Comparison of ENCODE assay signal across 1 cellular context in the genomic region with DNA sequence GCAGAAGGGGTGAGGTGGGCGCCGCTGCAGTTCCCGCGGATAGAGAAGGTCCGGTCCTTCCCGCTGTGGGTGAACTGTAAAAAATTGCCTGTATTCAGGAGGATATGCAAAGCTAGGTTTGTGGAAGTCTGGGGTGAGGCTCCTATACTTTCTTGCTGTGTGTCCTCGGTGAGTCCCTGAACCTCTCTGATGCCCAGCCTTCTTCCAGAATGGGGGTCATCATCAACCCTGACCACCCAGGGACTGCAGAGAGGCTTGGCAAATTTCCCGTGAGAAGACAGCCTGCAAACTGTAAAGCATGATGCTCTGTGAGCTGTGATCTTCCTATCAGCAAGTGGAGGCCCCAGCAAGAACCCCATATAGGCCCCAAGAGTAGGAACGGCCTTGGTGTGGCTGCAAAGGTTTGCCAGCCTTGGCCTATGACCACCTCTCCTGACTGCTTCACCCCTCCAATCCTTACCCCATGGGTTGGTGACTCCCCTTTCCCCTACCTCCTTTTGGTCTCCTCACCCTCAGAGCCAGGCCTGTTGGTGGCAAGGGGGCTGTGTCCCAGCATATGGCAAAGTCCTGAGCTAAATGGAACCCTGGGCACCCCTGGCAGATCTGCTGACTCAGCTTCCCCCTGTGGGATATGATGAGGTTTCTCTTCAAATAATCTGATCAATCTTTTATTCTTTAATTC.
TF ChIP-seq lines count a peak whose summit lies in the region.

No MANE protein-coding gene starts in this region.

TF ChIP-seq in GM23338, 12 proteins besides CTCF, POLR2A, EP300 and RAD21 (continued from another document):
- TF ChIP-seq, protein P1, sequence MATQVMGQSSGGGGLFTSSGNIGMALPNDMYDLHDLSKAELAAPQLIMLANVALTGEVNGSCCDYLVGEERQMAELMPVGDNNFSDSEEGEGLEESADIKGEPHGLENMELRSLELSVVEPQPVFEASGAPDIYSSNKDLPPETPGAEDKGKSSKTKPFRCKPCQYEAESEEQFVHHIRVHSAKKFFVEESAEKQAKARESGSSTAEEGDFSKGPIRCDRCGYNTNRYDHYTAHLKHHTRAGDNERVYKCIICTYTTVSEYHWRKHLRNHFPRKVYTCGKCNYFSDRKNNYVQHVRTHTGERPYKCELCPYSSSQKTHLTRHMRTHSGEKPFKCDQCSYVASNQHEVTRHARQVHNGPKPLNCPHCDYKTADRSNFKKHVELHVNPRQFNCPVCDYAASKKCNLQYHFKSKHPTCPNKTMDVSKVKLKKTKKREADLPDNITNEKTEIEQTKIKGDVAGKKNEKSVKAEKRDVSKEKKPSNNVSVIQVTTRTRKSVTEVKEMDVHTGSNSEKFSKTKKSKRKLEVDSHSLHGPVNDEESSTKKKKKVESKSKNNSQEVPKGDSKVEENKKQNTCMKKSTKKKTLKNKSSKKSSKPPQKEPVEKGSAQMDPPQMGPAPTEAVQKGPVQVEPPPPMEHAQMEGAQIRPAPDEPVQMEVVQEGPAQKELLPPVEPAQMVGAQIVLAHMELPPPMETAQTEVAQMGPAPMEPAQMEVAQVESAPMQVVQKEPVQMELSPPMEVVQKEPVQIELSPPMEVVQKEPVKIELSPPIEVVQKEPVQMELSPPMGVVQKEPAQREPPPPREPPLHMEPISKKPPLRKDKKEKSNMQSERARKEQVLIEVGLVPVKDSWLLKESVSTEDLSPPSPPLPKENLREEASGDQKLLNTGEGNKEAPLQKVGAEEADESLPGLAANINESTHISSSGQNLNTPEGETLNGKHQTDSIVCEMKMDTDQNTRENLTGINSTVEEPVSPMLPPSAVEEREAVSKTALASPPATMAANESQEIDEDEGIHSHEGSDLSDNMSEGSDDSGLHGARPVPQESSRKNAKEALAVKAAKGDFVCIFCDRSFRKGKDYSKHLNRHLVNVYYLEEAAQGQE (IDR thresholded peaks at IDR 0.05; ENCODE audit: unreplicated experiment) = no peak
- TF ChIP-seq, protein P2, sequence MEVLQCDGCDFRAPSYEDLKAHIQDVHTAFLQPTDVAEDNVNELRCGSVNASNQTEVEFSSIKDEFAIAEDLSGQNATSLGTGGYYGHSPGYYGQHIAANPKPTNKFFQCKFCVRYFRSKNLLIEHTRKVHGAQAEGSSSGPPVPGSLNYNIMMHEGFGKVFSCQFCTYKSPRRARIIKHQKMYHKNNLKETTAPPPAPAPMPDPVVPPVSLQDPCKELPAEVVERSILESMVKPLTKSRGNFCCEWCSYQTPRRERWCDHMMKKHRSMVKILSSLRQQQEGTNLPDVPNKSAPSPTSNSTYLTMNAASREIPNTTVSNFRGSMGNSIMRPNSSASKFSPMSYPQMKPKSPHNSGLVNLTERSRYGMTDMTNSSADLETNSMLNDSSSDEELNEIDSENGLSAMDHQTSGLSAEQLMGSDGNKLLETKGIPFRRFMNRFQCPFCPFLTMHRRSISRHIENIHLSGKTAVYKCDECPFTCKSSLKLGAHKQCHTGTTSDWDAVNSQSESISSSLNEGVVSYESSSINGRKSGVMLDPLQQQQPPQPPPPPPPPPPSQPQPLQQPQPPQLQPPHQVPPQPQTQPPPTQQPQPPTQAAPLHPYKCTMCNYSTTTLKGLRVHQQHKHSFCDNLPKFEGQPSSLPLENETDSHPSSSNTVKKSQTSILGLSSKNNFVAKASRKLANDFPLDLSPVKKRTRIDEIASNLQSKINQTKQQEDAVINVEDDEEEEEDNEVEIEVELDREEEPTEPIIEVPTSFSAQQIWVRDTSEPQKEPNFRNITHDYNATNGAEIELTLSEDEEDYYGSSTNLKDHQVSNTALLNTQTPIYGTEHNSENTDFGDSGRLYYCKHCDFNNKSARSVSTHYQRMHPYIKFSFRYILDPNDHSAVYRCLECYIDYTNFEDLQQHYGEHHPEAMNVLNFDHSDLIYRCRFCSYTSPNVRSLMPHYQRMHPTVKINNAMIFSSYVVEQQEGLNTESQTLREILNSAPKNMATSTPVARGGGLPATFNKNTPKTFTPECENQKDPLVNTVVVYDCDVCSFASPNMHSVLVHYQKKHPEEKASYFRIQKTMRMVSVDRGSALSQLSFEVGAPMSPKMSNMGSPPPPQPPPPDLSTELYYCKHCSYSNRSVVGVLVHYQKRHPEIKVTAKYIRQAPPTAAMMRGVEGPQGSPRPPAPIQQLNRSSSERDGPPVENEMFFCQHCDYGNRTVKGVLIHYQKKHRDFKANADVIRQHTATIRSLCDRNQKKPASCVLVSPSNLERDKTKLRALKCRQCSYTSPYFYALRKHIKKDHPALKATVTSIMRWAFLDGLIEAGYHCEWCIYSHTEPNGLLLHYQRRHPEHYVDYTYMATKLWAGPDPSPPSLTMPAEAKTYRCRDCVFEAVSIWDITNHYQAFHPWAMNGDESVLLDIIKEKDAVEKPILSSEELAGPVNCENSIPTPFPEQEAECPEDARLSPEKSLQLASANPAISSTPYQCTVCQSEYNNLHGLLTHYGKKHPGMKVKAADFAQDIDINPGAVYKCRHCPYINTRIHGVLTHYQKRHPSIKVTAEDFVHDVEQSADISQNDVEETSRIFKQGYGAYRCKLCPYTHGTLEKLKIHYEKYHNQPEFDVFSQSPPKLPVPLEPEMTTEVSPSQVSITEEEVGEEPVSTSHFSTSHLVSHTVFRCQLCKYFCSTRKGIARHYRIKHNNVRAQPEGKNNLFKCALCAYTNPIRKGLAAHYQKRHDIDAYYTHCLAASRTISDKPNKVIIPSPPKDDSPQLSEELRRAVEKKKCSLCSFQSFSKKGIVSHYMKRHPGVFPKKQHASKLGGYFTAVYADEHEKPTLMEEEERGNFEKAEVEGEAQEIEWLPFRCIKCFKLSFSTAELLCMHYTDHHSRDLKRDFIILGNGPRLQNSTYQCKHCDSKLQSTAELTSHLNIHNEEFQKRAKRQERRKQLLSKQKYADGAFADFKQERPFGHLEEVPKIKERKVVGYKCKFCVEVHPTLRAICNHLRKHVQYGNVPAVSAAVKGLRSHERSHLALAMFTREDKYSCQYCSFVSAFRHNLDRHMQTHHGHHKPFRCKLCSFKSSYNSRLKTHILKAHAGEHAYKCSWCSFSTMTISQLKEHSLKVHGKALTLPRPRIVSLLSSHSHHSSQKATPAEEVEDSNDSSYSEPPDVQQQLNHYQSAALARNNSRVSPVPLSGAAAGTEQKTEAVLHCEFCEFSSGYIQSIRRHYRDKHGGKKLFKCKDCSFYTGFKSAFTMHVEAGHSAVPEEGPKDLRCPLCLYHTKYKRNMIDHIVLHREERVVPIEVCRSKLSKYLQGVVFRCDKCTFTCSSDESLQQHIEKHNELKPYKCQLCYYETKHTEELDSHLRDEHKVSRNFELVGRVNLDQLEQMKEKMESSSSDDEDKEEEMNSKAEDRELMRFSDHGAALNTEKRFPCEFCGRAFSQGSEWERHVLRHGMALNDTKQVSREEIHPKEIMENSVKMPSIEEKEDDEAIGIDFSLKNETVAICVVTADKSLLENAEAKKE (CRISPR knock-in tag; IDR thresholded peaks at IDR 0.05) = no peak
- TF ChIP-seq NANOG (IDR thresholded peaks at IDR 0.05; ENCODE audit: borderline replicate concordance) (no peak), CREB1 (CRISPR knock-in tag; IDR thresholded peaks at IDR 0.05; ENCODE audit: low read depth) (no peak), EZH2 (IDR thresholded peaks at IDR 0.05; ENCODE audit: low read depth, unreplicated experiment) (no peak), ZNF114 (CRISPR knock-in tag; IDR thresholded peaks at IDR 0.05) (no peak), STAT1 (IDR thresholded peaks at IDR 0.05; ENCODE audit: unreplicated experiment) (no peak)
